Comparison of ENCODE assay signal across 12 cellular contexts in the genomic region with DNA sequence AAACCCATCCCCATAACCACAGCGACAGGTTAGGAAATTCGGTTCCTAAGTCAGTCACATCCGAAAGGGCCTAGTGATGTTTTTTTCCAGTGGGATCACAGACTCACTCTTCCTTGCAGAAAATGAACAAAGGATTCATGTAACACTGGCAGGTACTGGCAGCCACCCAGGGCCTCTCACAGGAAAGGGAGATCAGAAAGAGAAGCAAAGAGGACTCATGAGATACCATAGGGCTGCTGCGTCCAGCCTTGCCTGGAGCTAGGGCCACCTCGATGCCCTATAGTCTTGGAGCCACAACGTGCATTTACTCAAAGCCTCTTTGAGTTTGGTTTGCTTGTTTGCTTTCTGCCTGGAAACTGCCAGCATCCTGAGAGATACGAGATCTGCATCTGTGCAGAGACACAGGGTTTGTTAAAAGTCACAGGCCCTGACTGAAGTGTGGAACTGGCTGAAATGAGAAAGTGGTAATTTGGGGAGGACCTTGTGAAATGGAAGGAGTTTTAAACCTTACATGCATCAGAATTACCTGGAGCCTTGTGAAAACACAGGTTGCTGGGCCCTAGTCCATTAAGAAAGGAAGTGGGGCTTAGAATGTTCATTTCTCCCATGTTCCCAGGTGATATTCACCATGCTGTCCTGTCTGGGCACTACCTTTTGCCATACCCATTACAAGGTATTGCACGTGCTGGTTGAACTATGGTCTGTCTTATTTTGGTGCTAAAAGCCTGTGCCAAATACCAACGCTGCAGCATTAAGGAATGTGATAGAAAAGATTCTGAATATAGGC. TPM values are rescaled to one million over a fixed set of nuclear protein-coding genes. Genes with fewer than 3 reads are reported as not detected.
A peak's percentile ranks its signal among the peaks of the same experiment; 100 is the strongest.
DNase-seq lines count a peak whose midpoint lies in the region; ATAC-seq and TF ChIP-seq lines count a peak whose summit lies in the region.
"Not testable (repeated sequence)": the region's sequence is repeated elsewhere in the genome, so short reads cannot be mapped to it uniquely, and the experiment has no call there.
"Had no signal": no experiment of that assay in that cellular context is flagged by ENCODE, and none has a peak within 500 bp of the region (broad histone marks: within the 10 kb centered on the region; RNA-seq: fewer than 3 reads in every experiment).

No MANE protein-coding gene starts in this region.

- H3K9ac ChIP-seq in MM.1S (ENCODE audit: low read length), result peak overlapping the region; percentile 43
- H3K9ac ChIP-seq in trophoblast cell (ENCODE audit: low read length), result not testable (repeated sequence)

- POLR2A ChIA-PET in CD8-positive, alpha-beta memory T cell (lab: Charles Lee), result interaction anchor here (1.6 to 6.6 kb wide), 2 partner anchors 7 to 16 kb away, joined by 3 to 130 read pairs; no protein-coding TSS in a partner anchor
- POLR2A ChIA-PET in activated CD8-positive, alpha-beta T cell treated with anti-CD3 and anti-CD28 coated beads, Interleukin-2, amount 10 ng/mL, durations not matched to agents 7 days and 5 days (lab: Charles Lee), result not testable (repeated sequence)

- not testable (repeated sequence) for H3K27me3 ChIP-seq in CD8-positive, alpha-beta memory T cell (ENCODE audit: insufficient read depth, low read length, poor library complexity, severe bottlenecking); MM.1S (replicated peaks; ENCODE audit: insufficient read depth, low read length); trophoblast cell (ENCODE audit: insufficient read depth, low read length)

- not testable (repeated sequence) for H3K4me3 ChIP-seq in CD8-positive, alpha-beta memory T cell (ENCODE audit: low read length); MM.1S (ENCODE audit: low read length); trophoblast cell (ENCODE audit: low read depth, low read length)

- not testable (repeated sequence) for H2BK12ac ChIP-seq in trophoblast cell (ENCODE audit: low read length)

- H3K9me3 ChIP-seq in CD8-positive, alpha-beta memory T cell (ENCODE audit: low read length); MM.1S (replicated peaks; ENCODE audit: insufficient read depth, low read length); trophoblast cell (ENCODE audit: insufficient read depth, low read depth, low read length): not testable (repeated sequence)

- not testable (repeated sequence) for H2AFZ ChIP-seq in MM.1S (ENCODE audit: low read length); trophoblast cell (ENCODE audit: insufficient read depth, low read length, poor library complexity)

- not testable (repeated sequence) for H3K27ac ChIP-seq in CD8-positive, alpha-beta memory T cell (ENCODE audit: low read depth, low read length); trophoblast cell (ENCODE audit: low read depth, low read length)
- peak overlapping the region; percentile 80 for H3K27ac ChIP-seq in MM.1S (ENCODE audit: low read length)

- H3K4me1 ChIP-seq in CD8-positive, alpha-beta memory T cell (ENCODE audit: insufficient read depth, low read length), result peaks cover 35% of the 10 kb centered on the region
- H3K4me1 ChIP-seq in MM.1S (ENCODE audit: low read length) (peaks cover 81% of the 10 kb centered on the region), trophoblast cell (ENCODE audit: control insufficient read depth in 1 of 2, insufficient read depth in 2 of 2, low read length in 2 of 2) (peaks cover 10% of the 10 kb centered on the region in 2 experiments)

- H3K4ac ChIP-seq in trophoblast cell (ENCODE audit: low read depth, low read length), result not testable (repeated sequence)

- H3K9me3 Mint-ChIP-seq in CD8-positive, alpha-beta memory T cell; activated CD8-positive, alpha-beta T cell treated with anti-CD3 and anti-CD28 coated beads, Interleukin-2, amount 10 ng/mL, durations not matched to agents 7 days and 5 days (ENCODE audit: insufficient read depth); type B pancreatic cell: not testable (repeated sequence)

- not testable (repeated sequence) for H4K12ac ChIP-seq in trophoblast cell (ENCODE audit: low read depth, low read length)

- peak overlapping the region; percentile 44 for H3K4me2 ChIP-seq in MM.1S (ENCODE audit: low read depth, low read length)
- H3K4me2 ChIP-seq in trophoblast cell (ENCODE audit: low read length), result not testable (repeated sequence)

- DNase-seq in CD8-positive, alpha-beta memory T cell; MM.1S; activated CD8-positive, alpha-beta T cell treated with anti-CD3 and anti-CD28 coated beads, Interleukin-2, amount 10 ng/mL, durations not matched to agents 7 days and 5 days; trophoblast cell: not testable (repeated sequence)
- DNase-seq in ecto neural progenitor cell (ENCODE audit: low spot score), result peak; percentile 48
- DNase-seq in islet precursor cell, result peak; percentile 67
- DNase-seq in type B pancreatic cell (ENCODE audit: extremely low spot score, unreplicated experiment), result peak; percentile 36

- not testable (repeated sequence) for H3K79me2 ChIP-seq in MM.1S (ENCODE audit: low read length); trophoblast cell (ENCODE audit: control insufficient read depth, insufficient read depth, low read length, poor library complexity)

- CTCF ChIA-PET in CD8-positive, alpha-beta memory T cell (lab: Charles Lee), result interaction anchor here (1.3 kb wide), 1 partner anchor 8 kb away, joined by 4 read pairs; no protein-coding TSS in a partner anchor
- CTCF ChIA-PET in activated CD8-positive, alpha-beta T cell treated with anti-CD3 and anti-CD28 coated beads, Interleukin-2, amount 10 ng/mL, durations not matched to agents 7 days and 5 days (lab: Charles Lee), result not testable (repeated sequence)

- H3K36me3 Mint-ChIP-seq in CD8-positive, alpha-beta memory T cell, result peaks cover 0 to 36% (median 1%) of the 10 kb centered on the region in 3 donors
- not testable (repeated sequence) for H3K36me3 Mint-ChIP-seq in activated CD8-positive, alpha-beta T cell treated with anti-CD3 and anti-CD28 coated beads, Interleukin-2, amount 10 ng/mL, durations not matched to agents 7 days and 5 days (ENCODE audit: low read depth); type B pancreatic cell

- H3K4me3 Mint-ChIP-seq in CD8-positive, alpha-beta memory T cell, result peak overlapping the region; percentile 13 to 91 (median 55)
- not testable (repeated sequence) for H3K4me3 Mint-ChIP-seq in activated CD8-positive, alpha-beta T cell treated with anti-CD3 and anti-CD28 coated beads, Interleukin-2, amount 10 ng/mL, durations not matched to agents 7 days and 5 days; type B pancreatic cell

- not testable (repeated sequence) for H3K9me2 ChIP-seq in MM.1S (replicated peaks; ENCODE audit: insufficient read depth, low read length)

- H3K79me1 ChIP-seq in trophoblast cell (ENCODE audit: low read length), result not testable (repeated sequence)

- no CpG with 5 or more reads among the region's 9 CpGs for WGBS in trophoblast cell (ENCODE audit: extremely low coverage, insufficient coverage, insufficient read length)

- H3K4me1 Mint-ChIP-seq in CD8-positive, alpha-beta memory T cell, result peaks cover 58 to 98% (median 89%) of the 10 kb centered on the region in 3 donors
- H3K4me1 Mint-ChIP-seq in activated CD8-positive, alpha-beta T cell treated with anti-CD3 and anti-CD28 coated beads, Interleukin-2, amount 10 ng/mL, durations not matched to agents 7 days and 5 days (ENCODE audit: low read depth), result peaks cover 61% of the 10 kb centered on the region
- peaks cover 10% of the 10 kb centered on the region for H3K4me1 Mint-ChIP-seq in type B pancreatic cell (ENCODE audit: unreplicated experiment)

- not testable (repeated sequence) for H3K23ac ChIP-seq in trophoblast cell (ENCODE audit: low read length)

- H4K20me1 ChIP-seq in MM.1S (ENCODE audit: insufficient read depth, low read length), result not testable (repeated sequence)

- peaks cover 78% of the 10 kb centered on the region for H3F3A ChIP-seq in MM.1S (ENCODE audit: insufficient read depth, low read length)

- ATAC-seq in activated CD8-positive, alpha-beta T cell treated with anti-CD3 and anti-CD28 coated beads, Interleukin-2, amount 10 ng/mL, durations not matched to agents 7 days and 5 days, result not testable (repeated sequence)

- peak overlapping the region; percentile 82 to 98 (median 92) for H3K27ac Mint-ChIP-seq in CD8-positive, alpha-beta memory T cell
- peak overlapping the region; percentile 35 for H3K27ac Mint-ChIP-seq in activated CD8-positive, alpha-beta T cell treated with anti-CD3 and anti-CD28 coated beads, Interleukin-2, amount 10 ng/mL, durations not matched to agents 7 days and 5 days
- not testable (repeated sequence) for H3K27ac Mint-ChIP-seq in type B pancreatic cell

- not testable (repeated sequence) for TF ChIP-seq CTCF in MM.1S (IDR thresholded peaks at IDR 0.05; ENCODE audit: low read length); type B pancreatic cell (conservative IDR thresholded peaks at IDR 0.05)

- not testable (repeated sequence) for H3K36me3 ChIP-seq in CD8-positive, alpha-beta memory T cell (ENCODE audit: insufficient read depth, low read length); MM.1S (replicated peaks; ENCODE audit: insufficient read depth, low read length); trophoblast cell (ENCODE audit: control insufficient read depth in 1 of 2, insufficient read depth in 2 of 2, low read length in 2 of 2)

- not testable (repeated sequence) for H3K27me3 Mint-ChIP-seq in CD8-positive, alpha-beta memory T cell
- peaks cover 13% of the 10 kb centered on the region for H3K27me3 Mint-ChIP-seq in activated CD8-positive, alpha-beta T cell treated with anti-CD3 and anti-CD28 coated beads, Interleukin-2, amount 10 ng/mL, durations not matched to agents 7 days and 5 days (ENCODE audit: low read depth)
- H3K27me3 Mint-ChIP-seq in type B pancreatic cell, result peaks cover 55% of the 10 kb centered on the region

- not testable (repeated sequence) for H3K14ac ChIP-seq in trophoblast cell (ENCODE audit: low read length)

- H2BK5ac ChIP-seq in trophoblast cell (ENCODE audit: low read depth, low read length, poor library complexity), result not testable (repeated sequence)

- not testable (repeated sequence) for H4K91ac ChIP-seq in trophoblast cell (ENCODE audit: low read depth, low read length)

- not testable (repeated sequence) for H4K8ac ChIP-seq in trophoblast cell (ENCODE audit: low read depth, low read length)

- H3K18ac ChIP-seq in trophoblast cell (ENCODE audit: low read length), result not testable (repeated sequence)

- H2AK5ac ChIP-seq in trophoblast cell (ENCODE audit: low read length), result peak overlapping the region; percentile 59

- not testable (repeated sequence) for H2BK120ac ChIP-seq in trophoblast cell (ENCODE audit: insufficient read depth, low read length, poor library complexity)

RNA-seq across cellular contexts. Expression of gene CCL3L1, which starts 5.8 kb away (rescaled TPM):
- total RNA-seq in CD8-positive, alpha-beta memory T cell, result 100 to 1,000 TPM; 138 to 164 TPM
- 2.9 TPM for polyA plus RNA-seq in CD8-positive, alpha-beta memory T cell
- under 1 TPM; 0.16 to 0.84 TPM for total RNA-seq in activated CD8-positive, alpha-beta T cell treated with anti-CD3 and anti-CD28 coated beads, Interleukin-2, amount 10 ng/mL, durations not matched to agents 7 days and 5 days
- 2.1 and 2.5 TPM in 2 replicates for polyA plus RNA-seq in trophoblast cell (2013)
- total RNA-seq in type B pancreatic cell (ENCODE audit: low replicate concordance), result 0.41 TPM in 1 of 2 replicates, not detected in the other
- total RNA-seq: CD4-positive, CD25-positive, alpha-beta regulatory T cell; GM23248; H7 had no signal
- polyA plus RNA-seq: A549; AG04450; CD4-positive, CD25-positive, alpha-beta regulatory T cell; GM23248 had no signal

RNA-seq across cellular contexts. Expression of gene TBC1D3B, which starts 14.3 kb away (rescaled TPM):
- 1 to 10 TPM; 3.3 to 4.4 TPM for total RNA-seq in CD8-positive, alpha-beta memory T cell
- polyA plus RNA-seq in CD8-positive, alpha-beta memory T cell, result 0.49 TPM
- total RNA-seq in activated CD8-positive, alpha-beta T cell treated with anti-CD3 and anti-CD28 coated beads, Interleukin-2, amount 10 ng/mL, durations not matched to agents 7 days and 5 days, result 1 to 10 TPM; 6.7 to 8.1 TPM
- 3.3 TPM in 2 replicates for polyA plus RNA-seq in trophoblast cell (2013)
- total RNA-seq in type B pancreatic cell (ENCODE audit: low replicate concordance), result 14.5 and 18.0 TPM in 2 replicates
- total RNA-seq: GM23248, H7 had no signal
- polyA plus RNA-seq: CD4-positive, CD25-positive, alpha-beta regulatory T cell had no signal

RNA-seq across cellular contexts. Expression of gene CCL4L2, which starts 20.1 kb away (rescaled TPM):
- total RNA-seq in CD8-positive, alpha-beta memory T cell, result 100 to 1,000 TPM; 519 to 562 TPM
- polyA plus RNA-seq in CD8-positive, alpha-beta memory T cell, result 4.9 TPM
- total RNA-seq in activated CD8-positive, alpha-beta T cell treated with anti-CD3 and anti-CD28 coated beads, Interleukin-2, amount 10 ng/mL, durations not matched to agents 7 days and 5 days, result 1 to 10 TPM; 1.2 to 1.5 TPM
- polyA plus RNA-seq in trophoblast cell (2013), result 0.21 TPM in 1 of 2 replicates, not detected in the other
- total RNA-seq in type B pancreatic cell (ENCODE audit: low replicate concordance), result 0.45 TPM in 1 of 2 replicates, not detected in the other
- total RNA-seq: CD4-positive, CD25-positive, alpha-beta regulatory T cell; GM23248; H7 had no signal
- polyA plus RNA-seq: A549, AG04450 had no signal

Comparison
In these comparisons a context has a peak if more than half of its experiments do, and no peak if none do; other contexts are left out.
1. RNA of gene CCL3L1, which starts 5.8 kb away (total RNA-seq): 138 to 164 TPM in CD8-positive, alpha-beta memory T cell; 0.16 to 0.84 TPM in activated CD8-positive, alpha-beta T cell treated with anti-CD3 and anti-CD28 coated beads, Interleukin-2, amount 10 ng/mL, durations not matched to agents 7 days and 5 days and 0.41 TPM in type B pancreatic cell; every median in the first group is over 10 times any median in the second.